ENCODE assay signal across 8 cellular contexts in the genomic region with DNA sequence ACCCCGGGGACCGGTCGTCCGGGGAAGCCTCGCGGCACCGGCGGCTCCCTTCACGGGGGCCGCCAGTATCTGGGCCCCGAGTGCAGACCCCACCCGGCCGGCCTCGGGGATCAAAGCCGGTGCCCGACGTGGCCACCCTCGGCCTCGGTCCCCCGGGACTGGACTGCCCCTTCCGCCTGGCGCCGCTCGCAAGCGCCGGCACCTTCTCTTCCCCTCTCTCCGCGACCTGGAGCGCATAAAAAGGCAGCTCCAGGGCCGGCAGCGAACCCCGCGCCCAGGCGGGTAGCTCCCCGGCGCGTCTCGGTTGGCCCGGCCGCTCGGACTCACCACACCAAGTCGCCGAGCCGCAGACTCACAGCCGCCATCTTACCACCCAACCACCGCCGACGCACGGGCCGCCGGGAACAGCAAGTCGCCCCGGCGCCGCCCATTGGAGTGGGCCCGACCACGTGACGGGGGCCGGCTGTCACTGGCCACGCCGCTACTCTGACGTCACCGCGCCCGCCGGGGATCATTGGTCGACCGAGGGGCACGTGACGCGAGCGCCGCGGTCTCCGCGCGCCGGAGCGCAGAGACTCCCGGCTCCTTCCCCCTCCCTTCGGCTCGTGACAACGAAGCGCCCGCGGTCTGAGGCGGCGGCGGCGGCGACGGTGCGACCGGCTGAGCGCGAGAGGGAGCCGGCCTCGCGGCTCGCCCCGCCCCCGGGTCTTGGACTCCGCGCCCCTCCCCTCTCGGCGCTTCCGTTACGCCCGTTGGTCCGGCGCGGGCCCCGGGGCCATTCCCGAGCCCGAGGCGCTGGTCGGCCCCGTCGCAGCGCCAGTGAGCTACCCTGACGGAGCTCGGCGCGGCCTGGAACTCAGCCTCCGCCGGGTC. TPM values are rescaled to one million over a fixed set of nuclear protein-coding genes. Genes with fewer than 3 reads are reported as not detected.
DNase-seq lines count a peak whose midpoint lies in the region; ATAC-seq and TF ChIP-seq lines count a peak whose summit lies in the region.

TSS of gene GLYR1 (minus strand) at position 388 of the 873 bp plus-strand sequence. CDS start at position 365, 23 bp downstream.
TSS of gene UBN1 (plus strand) at position 581 of the 873 bp plus-strand sequence. CDS start 5,437 bp downstream, outside the sequence.

- peak within 1 kb of the TSS; percentile 96 for H3K27ac Mint-ChIP-seq in nephron progenitor cell
- peak within 1 kb of the TSS; percentile 98 to 100 for H3K27ac Mint-ChIP-seq in stimulated activated naive CD8-positive, alpha-beta T cell treated with anti-CD3 and anti-CD28 coated beads, Interleukin-15, amount 100 ng/mL, for 72 hours

- no peak for TF ChIP-seq CTCF in nephron progenitor cell (IDR thresholded peaks at IDR 0.05)

- H3K9me3 Mint-ChIP-seq in nephron progenitor cell = no peaks in the 10 kb centered on the region
- H3K9me3 Mint-ChIP-seq in stimulated activated naive CD8-positive, alpha-beta T cell treated with anti-CD3 and anti-CD28 coated beads, Interleukin-15, amount 100 ng/mL, for 72 hours = no peaks in the 10 kb centered on the region

- H3K36me3 Mint-ChIP-seq in nephron progenitor cell (ENCODE audit: low read depth) = peaks cover 29% of the 10 kb centered on the region

- DNase-seq in ELF-1 (ENCODE audit: low read depth, low spot score) (peak; percentile 99), H7 (peak; percentile 99), M059J (ENCODE audit: low read depth) (peak; percentile 95), SHP77 (lab: John Stamatoyannopoulos, UW) (peak; percentile 95 to 96), fibroblast of the conjunctiva (ENCODE audit: low read depth) (peak; percentile 94), nephron progenitor cell (peak; percentile 100)
- DNase-seq in activated effector memory CD4-positive, alpha-beta T cell treated with anti-CD3 and anti-CD28 coated beads, Interleukin-2, amount 50 U/mL, for 16 hours = peak; percentile 100
- DNase-seq in stimulated activated naive CD8-positive, alpha-beta T cell treated with anti-CD3 and anti-CD28 coated beads, Interleukin-15, amount 100 ng/mL, for 72 hours = peak; percentile 99 to 100

- H3K27me3 ChIP-seq in H7 (ENCODE audit: control insufficient read depth, insufficient read depth, low read length) = no peaks in the 10 kb centered on the region

- no peaks in the 10 kb centered on the region for H3K27me3 Mint-ChIP-seq in nephron progenitor cell (ENCODE audit: low read depth, poor library complexity)
- H3K27me3 Mint-ChIP-seq in stimulated activated naive CD8-positive, alpha-beta T cell treated with anti-CD3 and anti-CD28 coated beads, Interleukin-15, amount 100 ng/mL, for 72 hours = no peaks in the 10 kb centered on the region

- peak within 1 kb of the TSS; percentile 94 for H3K4me3 ChIP-seq in H7 (ENCODE audit: insufficient read depth, low read depth, low read length)

- peak within 1 kb of the TSS; percentile 91 for H3K4me3 Mint-ChIP-seq in nephron progenitor cell
- peak within 1 kb of the TSS; percentile 94 to 99 for H3K4me3 Mint-ChIP-seq in stimulated activated naive CD8-positive, alpha-beta T cell treated with anti-CD3 and anti-CD28 coated beads, Interleukin-15, amount 100 ng/mL, for 72 hours

- H3K36me3 ChIP-seq in H7 (replicated peaks; ENCODE audit: control insufficient read depth, insufficient read depth, low read length) = peaks cover 13% of the 10 kb centered on the region

- peak; percentile 95 for ATAC-seq in stimulated activated naive CD8-positive, alpha-beta T cell treated with anti-CD3 and anti-CD28 coated beads, Interleukin-15, amount 100 ng/mL, for 72 hours

- H3K4me1 Mint-ChIP-seq in nephron progenitor cell = peaks cover 44% of the 10 kb centered on the region
- H3K4me1 Mint-ChIP-seq in stimulated activated naive CD8-positive, alpha-beta T cell treated with anti-CD3 and anti-CD28 coated beads, Interleukin-15, amount 100 ng/mL, for 72 hours = peaks cover 58% of the 10 kb centered on the region

RNA-seq across cellular contexts. Expression of gene GLYR1, which starts in this region (rescaled TPM):
- 56.6 and 64.7 TPM in 2 replicates for total RNA-seq in H7 (2014; rRNA removed; shearing (Covaris generic))
- 24.9 and 42.0 TPM in 2 replicates for total RNA-seq in M059J (2014; rRNA removed; shearing (Covaris generic))

RNA-seq across cellular contexts. Expression of gene UBN1, which starts in this region (rescaled TPM):
- total RNA-seq in H7 (2014; rRNA removed; shearing (Covaris generic)) = 32.8 and 36.7 TPM in 2 replicates
- total RNA-seq in M059J (2014; rRNA removed; shearing (Covaris generic)) = 22.8 and 48.3 TPM in 2 replicates

Comparison
In these comparisons a context has a peak if more than half of its experiments do, and no peak if none do; other contexts are left out.
1. Peak in every context shown above with its lines: DNase-seq, ATAC-seq and H3K4me3 ChIP-seq.